8 cellular contexts compared by ENCODE assay signal in the genomic region with DNA sequence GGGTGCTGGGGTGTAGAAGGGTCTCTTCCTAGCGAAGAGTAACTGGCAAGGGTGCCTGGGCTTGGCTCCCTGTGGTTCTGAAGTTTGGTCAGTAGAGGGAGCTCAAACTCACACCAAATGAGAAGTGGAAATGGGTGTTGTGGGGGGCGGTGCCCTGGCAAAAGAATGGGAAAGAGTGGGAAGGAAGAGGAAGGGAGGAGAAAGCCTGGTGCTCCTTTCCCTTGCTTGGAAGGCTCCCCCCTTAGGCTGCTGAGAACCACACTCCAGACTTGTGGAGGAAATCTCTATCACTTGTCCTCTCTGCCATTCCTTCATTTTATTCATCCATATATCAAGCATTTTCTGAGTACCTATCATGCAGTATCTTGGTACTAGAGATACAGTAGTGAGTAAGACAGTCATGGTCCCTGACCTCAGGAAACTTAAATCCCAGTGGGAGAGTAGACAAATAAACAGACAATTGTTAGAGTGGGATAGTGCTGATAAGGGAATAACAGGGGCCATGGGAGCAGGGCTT. TPM values are rescaled to one million over a fixed set of nuclear protein-coding genes. Genes with fewer than 3 reads are reported as not detected.
A peak's percentile ranks its signal among the peaks of the same experiment; 100 is the strongest.
DNase-seq lines count a peak whose midpoint lies in the region.

No MANE protein-coding gene starts in this region.

- H3K9ac ChIP-seq in skeletal muscle satellite cell (ENCODE audit: low read depth, low read length): no peak overlapping the region

- H3K4me1 ChIP-seq in skeletal muscle satellite cell (ENCODE audit: control insufficient read depth, insufficient read depth, low read length): peaks cover 5% of the 10 kb centered on the region

- H3K4me3 ChIP-seq in MG63: no peak overlapping the region
- no peak overlapping the region for H3K4me3 ChIP-seq in skeletal muscle satellite cell (ENCODE audit: low read length)

- in situ Hi-C loops in T47D (cut with HindIII; ENCODE audit: low pct_unique_long_range_greater_than_20kb, low sequenced_read_pairs): no loop called here

- H3K27me3 ChIP-seq in MG63 (no peaks in the 10 kb centered on the region), skeletal muscle satellite cell (ENCODE audit: control insufficient read depth, insufficient read depth, low read length) (no peaks in the 10 kb centered on the region)

- peak overlapping the region; percentile 12 for H3K4me2 ChIP-seq in skeletal muscle satellite cell (ENCODE audit: low read length)

- H3K9me3 ChIP-seq in MG63: no peaks in the 10 kb centered on the region
- no peaks in the 10 kb centered on the region for H3K9me3 ChIP-seq in skeletal muscle satellite cell (replicated peaks; ENCODE audit: low read length)

- peak; percentile 27 for DNase-seq in activated gamma-delta T cell treated with Interleukin-2 at 50 U/mL for 16 hours
- no peak for DNase-seq in activated gamma-delta T cell (lab: John Stamatoyannopoulos, UW)
- peak; percentile 89 for DNase-seq in MG63
- DNase-seq in SW 1271 (lab: John Stamatoyannopoulos, UW): peak; percentile 54 to 79
- DNase-seq in T47D (ENCODE audit: low read depth in 1 of 2, low spot score in 1 of 2): peak; percentile 53 to 88
- peak; percentile 83 for DNase-seq in iPS-NIHi11 (ENCODE audit: low spot score)
- no peak for DNase-seq in NK-92 (lab: John Stamatoyannopoulos, UW; ENCODE audit: unreplicated experiment)

- H3K36me3 ChIP-seq in MG63 (no peaks in the 10 kb centered on the region), skeletal muscle satellite cell (ENCODE audit: insufficient read depth, low read length) (no peaks in the 10 kb centered on the region)

RNA-seq across cellular contexts. Expression of a gene that starts 13.0 kb away (rescaled TPM):
- total RNA-seq in MG63 (2014; rRNA removed; shearing (Covaris generic); ENCODE audit: low replicate concordance): not detected in 2 replicates
- not detected in 2 replicates for total RNA-seq in skeletal muscle satellite cell (2012; rRNA removed)

RNA-seq across cellular contexts. Expression of a gene that starts 26.6 kb away (rescaled TPM):
- total RNA-seq in MG63 (2014; rRNA removed; shearing (Covaris generic); ENCODE audit: low replicate concordance): 27.9 and 40.0 TPM in 2 replicates
- total RNA-seq in skeletal muscle satellite cell (2012; rRNA removed): 2.8 and 4.4 TPM in 2 replicates

RNA-seq across cellular contexts. Expression of a gene that starts 28.6 kb away (rescaled TPM):
- total RNA-seq in MG63 (2014; rRNA removed; shearing (Covaris generic); ENCODE audit: low replicate concordance): 38.6 and 72.6 TPM in 2 replicates
- total RNA-seq in skeletal muscle satellite cell (2012; rRNA removed): 38.9 and 46.9 TPM in 2 replicates

Comparison
In these comparisons a context has a peak if more than half of its experiments do, and no peak if none do; other contexts are left out.
1. DNase-seq: peak in activated gamma-delta T cell treated with Interleukin-2 at 50 U/mL for 16 hours (single experiment), MG63 (single experiment), SW 1271 (2 of 2), T47D (2 of 2) and iPS-NIHi11 (single experiment); none in activated gamma-delta T cell (single experiment) and NK-92 (single experiment).